ENCODE assay signal across 1 cellular context in the genomic region with DNA sequence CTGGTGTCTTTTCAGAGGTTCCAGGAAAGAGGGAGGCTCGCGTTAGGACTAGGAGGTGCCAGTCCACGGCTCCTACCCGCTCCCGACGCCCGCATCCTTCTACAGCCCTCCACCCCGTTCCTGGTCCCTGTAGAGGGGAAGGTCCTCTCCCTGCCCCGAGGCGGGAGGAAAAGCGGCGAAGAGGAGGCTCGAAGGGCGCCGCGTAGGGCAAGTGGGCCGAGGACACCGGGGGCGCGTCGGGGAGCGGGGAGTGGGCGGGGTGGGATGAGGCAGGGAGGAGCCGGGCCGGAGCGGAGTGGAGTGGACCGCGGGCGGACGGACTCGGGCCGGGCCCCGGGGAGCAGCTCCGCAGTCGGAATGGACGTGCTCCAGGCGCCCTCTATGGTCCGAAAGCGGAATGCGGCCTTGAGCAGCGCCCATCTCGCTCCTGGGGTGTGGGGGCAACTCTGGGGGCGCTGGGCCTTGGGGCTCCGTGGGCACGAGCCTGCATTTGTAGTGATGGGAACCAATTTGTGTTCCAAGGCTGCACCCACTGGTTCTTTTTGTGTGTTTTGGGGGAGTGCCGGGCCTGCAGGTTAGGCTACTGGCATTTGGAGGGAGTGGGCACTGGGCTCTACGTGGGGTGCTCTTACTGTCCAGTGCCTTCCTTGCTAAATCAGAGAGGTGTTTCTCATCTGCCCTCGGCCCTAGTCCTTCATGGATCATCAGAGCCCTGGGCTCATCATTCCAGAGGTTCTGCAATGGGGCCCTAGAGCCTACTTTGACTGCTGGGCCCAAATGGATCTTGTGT.
TF ChIP-seq lines count a peak whose summit lies in the region.

No MANE protein-coding gene starts in this region.

TF ChIP-seq in K562, 482 proteins besides CTCF, POLR2A, EP300 and RAD21 (continued from another document):
- TF ChIP-seq, protein P1, sequence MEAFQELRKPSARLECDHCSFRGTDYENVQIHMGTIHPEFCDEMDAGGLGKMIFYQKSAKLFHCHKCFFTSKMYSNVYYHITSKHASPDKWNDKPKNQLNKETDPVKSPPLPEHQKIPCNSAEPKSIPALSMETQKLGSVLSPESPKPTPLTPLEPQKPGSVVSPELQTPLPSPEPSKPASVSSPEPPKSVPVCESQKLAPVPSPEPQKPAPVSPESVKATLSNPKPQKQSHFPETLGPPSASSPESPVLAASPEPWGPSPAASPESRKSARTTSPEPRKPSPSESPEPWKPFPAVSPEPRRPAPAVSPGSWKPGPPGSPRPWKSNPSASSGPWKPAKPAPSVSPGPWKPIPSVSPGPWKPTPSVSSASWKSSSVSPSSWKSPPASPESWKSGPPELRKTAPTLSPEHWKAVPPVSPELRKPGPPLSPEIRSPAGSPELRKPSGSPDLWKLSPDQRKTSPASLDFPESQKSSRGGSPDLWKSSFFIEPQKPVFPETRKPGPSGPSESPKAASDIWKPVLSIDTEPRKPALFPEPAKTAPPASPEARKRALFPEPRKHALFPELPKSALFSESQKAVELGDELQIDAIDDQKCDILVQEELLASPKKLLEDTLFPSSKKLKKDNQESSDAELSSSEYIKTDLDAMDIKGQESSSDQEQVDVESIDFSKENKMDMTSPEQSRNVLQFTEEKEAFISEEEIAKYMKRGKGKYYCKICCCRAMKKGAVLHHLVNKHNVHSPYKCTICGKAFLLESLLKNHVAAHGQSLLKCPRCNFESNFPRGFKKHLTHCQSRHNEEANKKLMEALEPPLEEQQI (IDR thresholded peaks at IDR 0.05), result no peak
- TF ChIP-seq EZH2 (IDR thresholded peaks at IDR 0.05; ENCODE audit: borderline replicate concordance, low read depth, low read length), result no peak
- no peak for TF ChIP-seq PPARD (CRISPR knock-in tag; IDR thresholded peaks at IDR 0.05)
- peak; percentile 46; the same call in 1 of the 2 replicates for TF ChIP-seq SMC3 (conservative IDR thresholded peaks at IDR 0.05; ENCODE audit: insufficient read depth, low read depth, low read length)
